In the genomic region with DNA sequence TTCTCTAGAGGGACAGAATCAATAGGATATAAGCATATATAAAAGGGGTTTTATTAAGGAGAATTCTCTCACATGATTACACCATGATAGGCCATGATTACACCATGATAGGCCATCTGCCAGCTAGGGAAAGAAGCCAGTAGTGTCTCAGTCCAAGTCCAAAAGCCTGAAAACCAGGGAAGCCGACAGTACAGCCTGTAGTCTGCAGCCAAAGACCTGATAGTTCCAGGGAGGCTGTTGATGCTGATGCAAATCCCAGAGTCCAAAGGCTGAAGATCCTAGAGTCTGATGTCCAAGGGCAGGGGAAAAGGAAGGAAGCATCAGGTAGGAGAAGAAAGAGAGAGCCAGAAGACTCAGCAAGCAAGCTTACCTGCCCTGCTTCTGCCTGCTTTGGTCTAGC, we compare ENCODE assay signal across 22 cellular contexts.
DNase-seq lines count a peak whose midpoint lies in the region; ATAC-seq and TF ChIP-seq lines count a peak whose summit lies in the region.
"Had no signal": no experiment of that assay in that cellular context is flagged by ENCODE, and none has a peak within 500 bp of the region (broad histone marks: within the 10 kb centered on the region; RNA-seq: fewer than 3 reads in every experiment).

No MANE protein-coding gene starts in this region.

- no peak overlapping the region for H3K4me3 ChIP-seq in neural progenitor cell

- H3K9me3 Mint-ChIP-seq in neural progenitor cell = no peaks in the 10 kb centered on the region
- H3K9me3 Mint-ChIP-seq: CD4-positive, alpha-beta memory T cell; H9; T-cell had no signal

- H3K9ac ChIP-seq in neural progenitor cell = no peak overlapping the region
- H3K9ac ChIP-seq: SK-N-SH had no signal

- H3K27me3 ChIP-seq in neural progenitor cell = no peaks in the 10 kb centered on the region

- no peak overlapping the region for H3K4me2 ChIP-seq in neural progenitor cell
- H3K4me2 ChIP-seq: SK-N-SH had no signal

- no peaks in the 10 kb centered on the region for H3K4me1 Mint-ChIP-seq in neural progenitor cell

- no peak overlapping the region for H3K27ac Mint-ChIP-seq in neural progenitor cell
- H3K27ac Mint-ChIP-seq: CD4-positive, alpha-beta memory T cell; H9; T-cell had no signal

- peaks cover 3% of the 10 kb centered on the region for H3K27me3 Mint-ChIP-seq in neural progenitor cell (ENCODE audit: insufficient read depth, low read depth)
- H3K27me3 Mint-ChIP-seq: CD4-positive, alpha-beta memory T cell; T-cell had no signal

- peak; percentile 4 for DNase-seq in NCI-H2171 treated with DMSO at 0.1 percent for 48 hours (lab: John Stamatoyannopoulos, UW)
- DNase-seq in NCI-H2171 (lab: John Stamatoyannopoulos, UW) = no peak
- DNase-seq in DMS 273 treated with DMSO at 0.1 percent for 48 hours (lab: John Stamatoyannopoulos, UW) = peak; percentile 1
- DNase-seq in cerebellum (ENCODE audit: low spot score) = peak; percentile 56
- no peak for DNase-seq in neural progenitor cell (ENCODE audit: low spot score)
- no peak for DNase-seq in AG20443 (ENCODE audit: low spot score)
- no peak for DNase-seq in NK-92 treated with Interleukin-12 subunit alpha and Interleukin-12 subunit beta, amount 100 ng/mL, for 24 hours (lab: John Stamatoyannopoulos, UW)
- DNase-seq: CD4-positive, alpha-beta memory T cell; DMS79; H9; IMR-90; MM.1S; NCI-H1105; NCI-H1694; NCI-H2107; NCI-H446; RPMI8226; SHP77 treated with DMSO at 0.1 percent for 48 hours; SK-N-SH; T-cell had no signal

- no peak overlapping the region for H3K27ac ChIP-seq in neural progenitor cell
- H3K27ac ChIP-seq: HL-60 had no signal

- no peaks in the 10 kb centered on the region for H3F3A ChIP-seq in neural progenitor cell (ENCODE audit: low read depth)

- no peaks in the 10 kb centered on the region for H3K36me3 Mint-ChIP-seq in neural progenitor cell
- H3K36me3 Mint-ChIP-seq: CD4-positive, alpha-beta memory T cell; T-cell had no signal

- peaks cover 9% of the 10 kb centered on the region for H3K4me1 ChIP-seq in neural progenitor cell

- peak overlapping the region; percentile 65 for H2AFZ ChIP-seq in neural progenitor cell (replicated peaks)

- ATAC-seq in HG02970 (IDR thresholded peaks at IDR 0.05; ENCODE audit: low FRiP score, unreplicated experiment) = no peak
- ATAC-seq: T-cell had no signal

- no peaks in the 10 kb centered on the region for H3K9me3 ChIP-seq in neural progenitor cell (ENCODE audit: low read depth)
- H3K9me3 ChIP-seq: SK-N-SH had no signal

- no peaks in the 10 kb centered on the region for H3K79me2 ChIP-seq in neural progenitor cell (ENCODE audit: low read depth)

- no peak for TF ChIP-seq CTCF in neural progenitor cell (IDR thresholded peaks at IDR 0.05)

- H3K36me3 ChIP-seq in neural progenitor cell = no peaks in the 10 kb centered on the region

- no peaks in the 10 kb centered on the region for H4K20me1 ChIP-seq in neural progenitor cell (ENCODE audit: low read depth)

- no peak overlapping the region for H3K4me3 Mint-ChIP-seq in neural progenitor cell
- H3K4me3 Mint-ChIP-seq: CD4-positive, alpha-beta memory T cell; H9; T-cell had no signal

Comparison
In these comparisons a context has a peak if more than half of its experiments do, and no peak if none do; other contexts are left out.
1. DNase-seq: peak in NCI-H2171 treated with DMSO at 0.1 percent for 48 hours (single experiment), DMS 273 treated with DMSO at 0.1 percent for 48 hours (single experiment) and cerebellum (single experiment); none in NCI-H2171 (single experiment), neural progenitor cell (single experiment), AG20443 (single experiment) and NK-92 treated with Interleukin-12 subunit alpha and Interleukin-12 subunit beta, amount 100 ng/mL, for 24 hours (single experiment).